22 cellular contexts compared by ENCODE assay signal in the genomic region with DNA sequence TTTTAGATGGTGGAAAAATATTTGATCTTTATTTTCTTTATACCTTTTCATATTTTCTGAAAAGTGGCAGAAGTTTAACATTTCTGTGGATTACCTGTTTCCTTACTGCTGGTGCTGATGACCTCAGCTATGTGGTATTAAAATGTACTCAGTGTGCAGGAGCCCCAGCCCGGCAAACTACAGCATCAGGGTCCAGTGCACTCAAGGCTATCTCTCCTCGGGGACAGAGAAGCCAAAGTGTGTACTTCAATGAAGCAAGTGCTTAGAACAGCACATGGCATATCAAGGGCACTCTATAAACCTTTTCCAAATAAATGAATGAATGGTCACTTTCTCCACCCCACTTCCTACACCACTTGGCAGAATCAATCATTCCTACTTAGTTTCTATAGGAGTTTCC.
"Had no signal": no experiment of that assay in that cellular context is flagged by ENCODE, and none has a peak within 500 bp of the region (broad histone marks: within the 10 kb centered on the region; RNA-seq: fewer than 3 reads in every experiment).

No MANE protein-coding gene starts in this region.

- H3K36me3 ChIP-seq: gastroesophageal sphincter, heart left ventricle, pancreas, prostate gland, right atrium auricular region, sigmoid colon, stomach, uterus had no signal

- H3K27me3 ChIP-seq: esophagus muscularis mucosa, foreskin keratinocyte, gastroesophageal sphincter, heart left ventricle, hepatocyte, pancreas, right atrium auricular region, sigmoid colon, stomach, tibial artery, uterus had no signal

- ATAC-seq: foreskin keratinocyte; gastroesophageal sphincter; heart left ventricle; left colon; naive thymus-derived CD8-positive, alpha-beta T cell; pancreas; stimulated activated effector memory CD8-positive, alpha-beta T cell treated with anti-CD3 and anti-CD28 coated beads, Interleukin-12 subunit alpha, Interleukin-12 subunit beta, amount 100 ng/mL, for 72 hours had no signal

- H3K9me3 ChIP-seq: pancreas, prostate gland, right atrium auricular region, uterus had no signal

- H3K4me3 ChIP-seq: coronary artery, esophagus muscularis mucosa, gastroesophageal sphincter, heart left ventricle, hepatocyte, pancreas, prostate gland, right atrium auricular region, sigmoid colon, stomach, tibial artery, uterus had no signal

- H3K27ac ChIP-seq: coronary artery, esophagus muscularis mucosa, foreskin keratinocyte, gastroesophageal sphincter, heart left ventricle, hepatocyte, pancreas, prostate gland, right atrium auricular region, sigmoid colon, stomach, tibial artery, uterus had no signal

- DNase-seq: dermis blood vessel endothelial cell; effector memory CD4-positive, alpha-beta T cell; foreskin keratinocyte; heart left ventricle; left colon; naive thymus-derived CD8-positive, alpha-beta T cell; nephron progenitor cell; pancreas; sigmoid colon; stimulated activated CD4-positive, alpha-beta T cell treated with anti-CD3 and anti-CD28 coated beads, Interleukin-2, amount 100 ng/mL, for 24 hours; stimulated activated CD4-positive, alpha-beta T cell treated with anti-CD3 and anti-CD28 coated beads, Interleukin-4, amount 100 ng/mL, for 24 hours; stimulated activated naive CD4-positive, alpha-beta T cell treated with Interleukin-2 at 50 U/mL for 16 hours; stomach; tibial artery; uterus had no signal

- H3K4me1 ChIP-seq: foreskin keratinocyte, pancreas, prostate gland, sigmoid colon, uterus had no signal
